ENCODE assay signal across 25 cellular contexts in the genomic region with DNA sequence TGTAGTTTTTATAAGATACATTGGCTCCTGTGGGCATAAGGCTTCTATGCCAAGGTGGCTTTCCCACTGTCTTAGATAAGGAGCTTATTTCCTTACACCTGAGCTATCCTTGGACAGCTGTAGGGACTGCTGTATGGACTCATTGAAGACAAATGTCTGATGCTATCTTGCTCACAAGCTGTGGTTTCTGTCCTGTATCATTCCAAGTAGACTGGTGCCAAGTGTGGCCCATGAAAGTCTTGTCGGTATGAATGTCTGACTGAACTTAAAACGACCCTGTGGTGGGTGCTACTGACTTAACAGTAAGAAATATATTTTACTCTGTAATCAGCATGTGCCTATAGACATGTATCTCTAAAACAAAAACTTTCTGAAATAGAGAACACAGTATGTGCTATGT. TPM values are rescaled to one million over a fixed set of nuclear protein-coding genes. Genes with fewer than 3 reads are reported as not detected.
DNase-seq lines count a peak whose midpoint lies in the region; FAIRE-seq and TF ChIP-seq lines count a peak whose summit lies in the region.
"Had no signal": no experiment of that assay in that cellular context is flagged by ENCODE, and none has a peak within 500 bp of the region (broad histone marks: within the 10 kb centered on the region; RNA-seq: fewer than 3 reads in every experiment).

No MANE protein-coding gene starts in this region.

- no peaks in the 10 kb centered on the region for H3K9me3 ChIP-seq in astrocyte (ENCODE audit: insufficient read depth, low read depth, low read length)
- H3K9me3 ChIP-seq: BE2C; BLaER1 treated with 17β-estradiol and CSF1 and Interleukin-3, amounts not matched to agents 10 nM and 100 nM; HAP-1 had no signal

- peaks cover 11% of the 10 kb centered on the region for H3K36me3 Mint-ChIP-seq in astrocyte (ENCODE audit: low read depth, unreplicated experiment)

- no peaks in the 10 kb centered on the region for H3K27me3 Mint-ChIP-seq in astrocyte (ENCODE audit: low read depth, unreplicated experiment)
- H3K27me3 Mint-ChIP-seq: CD4-positive, alpha-beta memory T cell had no signal

- H3K27ac ChIP-seq in astrocyte (ENCODE audit: low read depth, low read length): no peak overlapping the region
- H3K27ac ChIP-seq: 22Rv1; BLaER1 treated with 17β-estradiol and CSF1 and Interleukin-3, amounts not matched to agents 10 nM and 100 nM had no signal

- no peaks in the 10 kb centered on the region for H3K9me3 Mint-ChIP-seq in astrocyte (ENCODE audit: unreplicated experiment)
- H3K9me3 Mint-ChIP-seq: CD14-positive monocyte; CD4-positive, alpha-beta memory T cell; HFFc6 had no signal

- H3K4me1 Mint-ChIP-seq in astrocyte (ENCODE audit: low read depth, unreplicated experiment): peaks cover 12% of the 10 kb centered on the region
- H3K4me1 Mint-ChIP-seq: CD14-positive monocyte had no signal

- H3K27me3 ChIP-seq in astrocyte (ENCODE audit: insufficient read depth, low read length): no peaks in the 10 kb centered on the region
- H3K27me3 ChIP-seq: BE2C; BLaER1 treated with 17β-estradiol and CSF1 and Interleukin-3, amounts not matched to agents 10 nM and 100 nM had no signal

- DNase-seq in AG20443 (ENCODE audit: low spot score) (peak; percentile 26), astrocyte (ENCODE audit: low read depth) (peak; percentile 57), myocyte (ENCODE audit: low read depth) (peak; percentile 29), NCI-H1417 treated with DMSO at 0.1 percent for 48 hours (lab: John Stamatoyannopoulos, UW) (no peak), NCI-H2081 treated with DMSO at 0.1 percent for 48 hours (lab: John Stamatoyannopoulos, UW) (no peak)
- DNase-seq in activated effector memory CD4-positive, alpha-beta T cell treated with anti-CD3 and anti-CD28 coated beads, Interleukin-2, amount 50 U/mL, for 16 hours: no peak
- DNase-seq: AML-193; BE2C; Calu3; CD4-positive, alpha-beta memory T cell; COR-L47; DMS53; DMS79 treated with DMSO at 0.1 percent for 48 hours; GF-D8; GOT3; HFFc6 had no signal

- no peak overlapping the region for H2AFZ ChIP-seq in astrocyte (ENCODE audit: low read depth, low read length)

- H3K79me2 ChIP-seq in astrocyte (ENCODE audit: insufficient read depth, low read length): no peaks in the 10 kb centered on the region

- FAIRE-seq in astrocyte (lab: Jason Lieb, UNC): no peak
- FAIRE-seq: A204.1, GM12892, H54 had no signal

- H3K27ac Mint-ChIP-seq in astrocyte (ENCODE audit: unreplicated experiment): no peak overlapping the region
- H3K27ac Mint-ChIP-seq: HFFc6 had no signal

- TF ChIP-seq CTCF in astrocyte (IDR thresholded peaks at IDR 0.05; ENCODE audit: insufficient read depth, low read depth, low read length): no peak

- H3K9ac ChIP-seq in astrocyte (ENCODE audit: low read length): no peak overlapping the region
- H3K9ac ChIP-seq: BLaER1 treated with 17β-estradiol and CSF1 and Interleukin-3, amounts not matched to agents 10 nM and 100 nM had no signal

- H3K4me3 ChIP-seq in astrocyte (ENCODE audit: insufficient read depth, low read depth, low read length): no peak overlapping the region
- H3K4me3 ChIP-seq: BLaER1 treated with 17β-estradiol and CSF1 and Interleukin-3, amounts not matched to agents 10 nM and 100 nM; HAP-1 had no signal

- H3K36me3 ChIP-seq in astrocyte (ENCODE audit: insufficient read depth, low read length): peaks cover 20% of the 10 kb centered on the region

- no peak overlapping the region for H3K4me3 Mint-ChIP-seq in astrocyte (ENCODE audit: unreplicated experiment)
- H3K4me3 Mint-ChIP-seq: CD14-positive monocyte; CD4-positive, alpha-beta memory T cell; HFFc6 had no signal

- no peaks in the 10 kb centered on the region for H4K20me1 ChIP-seq in astrocyte (ENCODE audit: insufficient read depth, low read length)

- no peak overlapping the region for H3K4me2 ChIP-seq in astrocyte (ENCODE audit: low read length)
- H3K4me2 ChIP-seq: BLaER1 treated with 17β-estradiol and CSF1 and Interleukin-3, amounts not matched to agents 10 nM and 100 nM had no signal

- H3K4me1 ChIP-seq in astrocyte (ENCODE audit: insufficient read depth, low read length): no peaks in the 10 kb centered on the region
- H3K4me1 ChIP-seq: BE2C; BLaER1 treated with 17β-estradiol and CSF1 and Interleukin-3, amounts not matched to agents 10 nM and 100 nM; HAP-1 had no signal

RNA-seq across cellular contexts. Expression of a gene that starts 45.0 kb away (rescaled TPM):
- total RNA-seq in astrocyte (0.36 and 1.1 TPM in 2 replicates), myocyte (not detected in 2 replicates)
- polyA plus RNA-seq in myocyte (2012): not detected
- total RNA-seq: G401, HFFc6 had no signal
- polyA plus RNA-seq: AG04450, CD14-positive monocyte had no signal

RNA-seq across cellular contexts. Expression of a gene that starts 49.8 kb away (rescaled TPM):
- total RNA-seq in astrocyte (25.8 and 25.9 TPM in 2 replicates), myocyte (16.3 and 23.0 TPM in 2 replicates)
- polyA plus RNA-seq in myocyte (2012): 21.9 TPM

Comparison
In these comparisons a context has a peak if more than half of its experiments do, and no peak if none do; other contexts are left out.
1. DNase-seq: peak in AG20443 (single experiment), astrocyte (single experiment) and myocyte (single experiment); none in NCI-H1417 treated with DMSO at 0.1 percent for 48 hours (single experiment), NCI-H2081 treated with DMSO at 0.1 percent for 48 hours (single experiment) and activated effector memory CD4-positive, alpha-beta T cell treated with anti-CD3 and anti-CD28 coated beads, Interleukin-2, amount 50 U/mL, for 16 hours (single experiment).